ENCODE assay signal across 8 cellular contexts in the genomic region with DNA sequence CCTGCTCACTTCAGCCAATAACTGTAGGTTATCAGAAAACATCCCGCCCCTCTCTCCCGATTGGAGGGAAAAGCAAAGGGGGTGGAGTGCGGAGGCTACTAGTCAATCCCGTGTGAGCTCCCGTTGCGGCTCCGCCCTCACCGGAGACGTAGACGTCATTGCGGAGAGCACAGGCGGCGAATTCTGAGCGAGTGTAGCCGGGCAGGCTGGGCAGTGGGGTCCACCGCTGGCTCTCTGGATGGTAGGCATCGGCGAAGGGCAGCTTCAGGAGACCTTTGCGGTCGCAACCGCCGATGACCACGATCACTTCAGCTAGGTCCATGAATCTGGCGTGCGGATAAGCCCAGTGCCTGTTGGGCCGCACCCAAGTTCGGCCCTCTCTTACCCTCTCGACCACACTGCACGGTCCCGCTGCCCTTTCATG. TPM values are rescaled to one million over a fixed set of nuclear protein-coding genes. Genes with fewer than 3 reads are reported as not detected.
DNase-seq lines count a peak whose midpoint lies in the region; ATAC-seq and TF ChIP-seq lines count a peak whose summit lies in the region.

No MANE protein-coding gene starts in this region.

- no peaks in the 10 kb centered on the region for H3K9me3 ChIP-seq in psoas muscle

- peaks cover 53% of the 10 kb centered on the region for H3K27me3 ChIP-seq in H7 (ENCODE audit: control insufficient read depth, insufficient read depth, low read length)
- peaks cover 0 to 47% (median 14%) of the 10 kb centered on the region in 3 donors for H3K27me3 ChIP-seq in psoas muscle (ENCODE audit: insufficient read depth in 3 of 3, low read length in 2 of 3)

- H3K4me1 Mint-ChIP-seq in activated naive CD8-positive, alpha-beta T cell (ENCODE audit: low read depth) = peaks cover 24% of the 10 kb centered on the region

- TF ChIP-seq CTCF in psoas muscle (IDR thresholded peaks at IDR 0.05) = no peak

- peak; percentile 91 to 96 (median 93) for ATAC-seq in psoas muscle
- ATAC-seq in HG03432 (IDR thresholded peaks at IDR 0.05; ENCODE audit: unreplicated experiment) = no peak

- intact Hi-C loops in psoas muscle (cut with DNase I) = no loop called here

- H3K9me3 Mint-ChIP-seq in activated naive CD8-positive, alpha-beta T cell (ENCODE audit: low read depth) = no peaks in the 10 kb centered on the region

- peak overlapping the region; percentile 38 for H3K4me3 ChIP-seq in H7 (ENCODE audit: insufficient read depth, low read depth, low read length)
- peak overlapping the region; percentile 65 for H3K4me3 ChIP-seq in psoas muscle
- peak overlapping the region; percentile 25 for H3K4me3 ChIP-seq in urinary bladder (ENCODE audit: low read depth, low read length)

- peaks cover 2% of the 10 kb centered on the region for H3K36me3 Mint-ChIP-seq in activated naive CD8-positive, alpha-beta T cell

- H3K27ac ChIP-seq in psoas muscle (peak overlapping the region; percentile 46), urinary bladder (ENCODE audit: low read depth) (no peak overlapping the region)

- H3K27ac Mint-ChIP-seq in activated naive CD8-positive, alpha-beta T cell = no peak overlapping the region

- H3K36me3 ChIP-seq in H7 (replicated peaks; ENCODE audit: control insufficient read depth, insufficient read depth, low read length) (no peaks in the 10 kb centered on the region; the same call in 1 of the 2 replicates), psoas muscle (ENCODE audit: insufficient read depth in 1 of 2, low read depth in 1 of 2) (peaks cover 0 to 3% of the 10 kb centered on the region in 2 donors), urinary bladder (ENCODE audit: insufficient read depth) (no peaks in the 10 kb centered on the region)

- no peaks in the 10 kb centered on the region for H3K4me1 ChIP-seq in psoas muscle
- no peaks in the 10 kb centered on the region for H3K4me1 ChIP-seq in urinary bladder (ENCODE audit: insufficient read depth)

- peak in 12 of 14 donors; percentile 9 to 85 (median 63) for DNase-seq in C1 segment of cervical spinal cord (lab: John Stamatoyannopoulos, UW)
- peak; percentile 90 for DNase-seq in H7
- DNase-seq in RPMI7951 (ENCODE audit: low read depth) = peak; percentile 87
- peak; percentile 80 for DNase-seq in glomerular visceral epithelial cell (ENCODE audit: extremely low spot score)
- peak; percentile 89 to 95 for DNase-seq in psoas muscle

- H3K27me3 Mint-ChIP-seq in activated naive CD8-positive, alpha-beta T cell = peaks cover 28% of the 10 kb centered on the region

- H3K4me3 Mint-ChIP-seq in activated naive CD8-positive, alpha-beta T cell = peak overlapping the region; percentile 79

- 12 to 41% (median 27%) methylated on average over 30 of the region's 30 CpGs for WGBS in psoas muscle, 3 donors
- WGBS in urinary bladder = 13% methylated on average over 30 of the region's 30 CpGs

RNA-seq across cellular contexts. Expression of gene KLHL35, which starts 4.7 kb away (rescaled TPM):
- 1.2 and 2.7 TPM in 2 replicates for total RNA-seq in H7 (2014; rRNA removed; shearing (Covaris generic))
- 1.6 and 1.8 TPM in 2 replicates for total RNA-seq in RPMI7951 (2014; rRNA removed; shearing (Covaris generic))
- total RNA-seq in psoas muscle = under 1 TPM; 0.34 to 0.64 (median 0.39) TPM
- polyA plus RNA-seq in psoas muscle = 1 to 10 TPM in 2 of 3 donors, under 1 TPM in 1; 0.56 to 4.1 (median 1.2) TPM
- total RNA-seq in urinary bladder = 1.7 TPM
- polyA plus RNA-seq in urinary bladder = 0.39 TPM

RNA-seq across cellular contexts. Expression of gene RPS3, which starts 29.0 kb away (rescaled TPM):
- 2,195 and 2,298 TPM in 2 replicates for total RNA-seq in H7 (2014; rRNA removed; shearing (Covaris generic))
- total RNA-seq in RPMI7951 (2014; rRNA removed; shearing (Covaris generic)) = 1,629 and 2,029 TPM in 2 replicates
- total RNA-seq in psoas muscle (1,000 to 10,000 TPM in 2 of 4 donors, 100 to 1,000 TPM in 2; 807 to 1,216 (median 929) TPM), urinary bladder (961 TPM)
- polyA plus RNA-seq in psoas muscle (1,000 to 10,000 TPM; 1,619 to 2,132 (median 1,802) TPM), urinary bladder (2,414 TPM)
